15 cellular contexts compared by ENCODE assay signal in genomic region chr19:6292006-6292405, GRCh38. TPM values are rescaled to one million over a fixed set of nuclear protein-coding genes. Genes with fewer than 3 reads are reported as not detected.
"Had no signal": no experiment of that assay in that cellular context is flagged by ENCODE, and none has a peak within 500 bp of the region (broad histone marks: within the 10 kb centered on the region; RNA-seq: fewer than 3 reads in every experiment).

No MANE protein-coding gene starts in this region.

- H3K4me3 ChIP-seq: adrenal gland had no signal

- ATAC-seq: left cardiac atrium; naive thymus-derived CD8-positive, alpha-beta T cell; right cardiac atrium; stimulated activated memory B cell treated with anti-CD40 and anti-IgM and Interleukin-4, amounts not matched to agents 10 μg/mL and 1 μg/mL and 100 μg/mL, for 72 hours had no signal

- H3K36me3 ChIP-seq: adrenal gland had no signal

- H3K4me1 ChIP-seq: adrenal gland had no signal

- DNase-seq: activated CD4-positive, alpha-beta T cell treated with anti-CD3 and anti-CD28 coated beads for 1 hour; activated naive CD4-positive, alpha-beta T cell treated with anti-CD3 and anti-CD28 coated beads for 36 hours; adrenal gland; hippocampal formation; left cardiac atrium; mammary epithelial cell; naive thymus-derived CD8-positive, alpha-beta T cell; occipital lobe; right cardiac atrium; substantia nigra; T-helper 9 cell had no signal

- H3K27ac ChIP-seq: adrenal gland had no signal

- H3K27me3 ChIP-seq: adrenal gland had no signal

RNA-seq across cellular contexts. Expression of gene ACER1, which starts 41.4 kb away (rescaled TPM):
- total RNA-seq: activated naive CD4-positive, alpha-beta T cell treated with anti-CD3 and anti-CD28 coated beads for 36 hours; adrenal gland; epithelial cell of proximal tubule; glomerular endothelial cell; left cardiac atrium; mammary epithelial cell; occipital lobe; progenitor cell of endocrine pancreas; right cardiac atrium had no signal
- polyA plus RNA-seq: mammary epithelial cell, right cardiac atrium had no signal
